Comparison of ENCODE assay signal across 28 cellular contexts in genomic region chr4:6422866-6423265, GRCh38. TPM values are rescaled to one million over a fixed set of nuclear protein-coding genes. Genes with fewer than 3 reads are reported as not detected.
"Had no signal": no experiment of that assay in that cellular context is flagged by ENCODE, and none has a peak within 500 bp of the region (broad histone marks: within the 10 kb centered on the region; RNA-seq: fewer than 3 reads in every experiment).

No MANE protein-coding gene starts in this region.

- H3K36me3 ChIP-seq: neural progenitor cell, ovary, right lobe of liver, sigmoid colon, stomach, thoracic aorta, thyroid gland, tibial nerve, upper lobe of left lung, uterus had no signal

- H3K27ac ChIP-seq: neural progenitor cell, ovary, parathyroid adenoma, psoas muscle, right lobe of liver, sigmoid colon, stomach, thoracic aorta, thyroid gland, tibial nerve, upper lobe of left lung, uterus had no signal

- H3K27me3 ChIP-seq: neural progenitor cell, ovary, right lobe of liver, thyroid gland, tibial nerve, upper lobe of left lung, uterus had no signal

- H3K4me3 Mint-ChIP-seq: natural killer cell; nephron; neural progenitor cell; stimulated activated effector memory CD8-positive, alpha-beta T cell treated with anti-CD3 and anti-CD28 coated beads, Interleukin-12 subunit alpha, Interleukin-12 subunit beta, amount 100 ng/mL, for 72 hours; stimulated activated naive B cell treated with anti-CD40 and anti-IgM and Interleukin-4, amounts not matched to agents 10 μg/mL and 1 μg/mL and 100 μg/mL, for 72 hours; stimulated activated naive CD8-positive, alpha-beta T cell treated with anti-CD3 and anti-CD28 coated beads, Interleukin-15, Interleukin-2, amounts not matched to agents 100 ng/mL and 50 ng/mL, for 24 hours had no signal

- H3K9me3 Mint-ChIP-seq: natural killer cell; neural progenitor cell; stimulated activated effector memory CD8-positive, alpha-beta T cell treated with anti-CD3 and anti-CD28 coated beads, Interleukin-12 subunit alpha, Interleukin-12 subunit beta, amount 100 ng/mL, for 72 hours; stimulated activated naive CD8-positive, alpha-beta T cell treated with anti-CD3 and anti-CD28 coated beads, Interleukin-15, Interleukin-2, amounts not matched to agents 100 ng/mL and 50 ng/mL, for 24 hours had no signal

- ATAC-seq: natural killer cell; psoas muscle; right cardiac atrium; right lobe of liver; stimulated activated effector memory CD8-positive, alpha-beta T cell treated with anti-CD3 and anti-CD28 coated beads, Interleukin-12 subunit alpha, Interleukin-12 subunit beta, amount 100 ng/mL, for 72 hours had no signal

- H3K27ac Mint-ChIP-seq: natural killer cell; nephron; neural progenitor cell; progenitor cell of endocrine pancreas; stimulated activated effector memory CD8-positive, alpha-beta T cell treated with anti-CD3 and anti-CD28 coated beads, Interleukin-12 subunit alpha, Interleukin-12 subunit beta, amount 100 ng/mL, for 72 hours; stimulated activated naive B cell treated with anti-CD40 and anti-IgM and Interleukin-4, amounts not matched to agents 10 μg/mL and 1 μg/mL and 100 μg/mL, for 72 hours; stimulated activated naive CD8-positive, alpha-beta T cell treated with anti-CD3 and anti-CD28 coated beads, Interleukin-15, Interleukin-2, amounts not matched to agents 100 ng/mL and 50 ng/mL, for 24 hours had no signal

- H3K36me3 Mint-ChIP-seq: natural killer cell; neural progenitor cell; stimulated activated effector memory CD8-positive, alpha-beta T cell treated with anti-CD3 and anti-CD28 coated beads, Interleukin-12 subunit alpha, Interleukin-12 subunit beta, amount 100 ng/mL, for 72 hours; stimulated activated naive B cell treated with anti-CD40 and anti-IgM and Interleukin-4, amounts not matched to agents 10 μg/mL and 1 μg/mL and 100 μg/mL, for 72 hours had no signal

- H3K4me1 Mint-ChIP-seq: neural progenitor cell had no signal

- H3K4me3 ChIP-seq: neural progenitor cell, ovary, psoas muscle, right lobe of liver, sigmoid colon, stomach, thoracic aorta, thyroid gland, tibial nerve, upper lobe of left lung, uterus had no signal

- H3K9me3 ChIP-seq: ovary, psoas muscle, right lobe of liver, sigmoid colon, stomach, thoracic aorta, thyroid gland, upper lobe of left lung, uterus had no signal

- H3K4me1 ChIP-seq: neural progenitor cell, parathyroid adenoma, psoas muscle, right lobe of liver, sigmoid colon, stomach, thyroid gland, tibial nerve, upper lobe of left lung, uterus had no signal

- DNase-seq: natural killer cell; occipital lobe; ovary; psoas muscle; right cardiac atrium; right lobe of liver; sigmoid colon; small intestine; stimulated activated CD4-positive, alpha-beta T cell treated with anti-CD3 and anti-CD28 coated beads, Interleukin-15, amount 100 ng/mL, for 24 hours; stimulated activated CD4-positive, alpha-beta T cell treated with anti-CD3 and anti-CD28 coated beads, Interleukin-2, amount 100 ng/mL, for 24 hours; stimulated activated CD4-positive, alpha-beta T cell treated with anti-CD3 and anti-CD28 coated beads, Interleukin-2, amount 100 ng/mL, for 48 hours; stimulated activated CD4-positive, alpha-beta T cell treated with anti-CD3 and anti-CD28 coated beads, Interleukin-4, amount 100 ng/mL, for 24 hours; stimulated activated naive CD4-positive, alpha-beta T cell treated with Interleukin-2 at 50 U/mL for 16 hours; stomach; thyroid gland; trophoblast cell; upper lobe of left lung; uterus had no signal

RNA-seq across cellular contexts. Expression of gene PPP2R2C, which starts 49.5 kb away (rescaled TPM):
- total RNA-seq: natural killer cell, skeletal muscle tissue had no signal
